8 cellular contexts compared by ENCODE assay signal in the genomic region with DNA sequence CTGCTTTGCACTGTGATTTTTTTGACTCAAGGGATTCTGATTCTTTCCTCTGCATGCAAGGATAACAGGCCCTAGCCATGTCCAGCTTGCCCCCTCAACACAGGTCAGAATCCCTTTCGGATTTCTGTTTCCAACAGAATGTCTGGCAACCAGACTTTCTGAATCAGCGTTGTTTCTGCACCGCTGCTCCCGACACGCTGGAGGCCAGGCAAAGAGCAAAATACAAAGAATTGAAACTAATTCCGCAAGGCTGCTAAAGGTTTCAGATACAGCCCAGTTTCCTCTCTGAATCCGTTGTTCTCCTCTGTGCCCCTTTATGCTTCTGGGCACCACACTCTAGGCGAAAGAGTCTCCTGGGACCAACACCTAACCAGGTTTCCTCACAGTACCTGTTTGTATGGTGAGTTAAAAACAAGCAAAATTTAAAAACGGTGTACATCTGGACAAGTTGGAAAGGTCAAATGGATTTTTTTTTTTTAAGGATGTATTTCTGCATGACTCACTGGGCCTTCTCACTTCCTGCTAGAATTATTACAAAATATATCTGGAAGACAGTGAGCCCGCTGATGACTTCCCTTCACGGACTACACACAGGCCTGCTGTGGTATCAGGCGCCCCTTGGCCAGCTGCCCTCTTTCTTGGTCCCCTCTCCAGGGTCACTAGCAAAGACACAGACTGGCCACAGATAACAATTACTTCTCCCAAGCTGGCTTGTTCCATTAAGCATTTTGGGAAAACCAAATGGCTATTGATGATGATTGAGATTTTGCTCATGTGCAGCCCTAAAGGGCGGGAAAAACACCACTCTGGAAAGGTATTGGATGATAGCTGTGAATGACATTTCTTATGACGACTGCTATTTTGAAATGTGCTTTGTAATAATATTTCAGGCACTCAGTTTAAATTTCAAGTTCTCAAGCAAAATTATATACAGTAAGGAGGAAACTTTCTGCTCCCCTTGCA.
DNase-seq lines count a peak whose midpoint lies in the region; ATAC-seq and TF ChIP-seq lines count a peak whose summit lies in the region.

No MANE protein-coding gene starts in this region.

- ATAC-seq in omental fat pad (ENCODE audit: low FRiP score) (peak; percentile 59), GM21717 (IDR thresholded peaks at IDR 0.05; ENCODE audit: unreplicated experiment) (no peak)

- no peak for TF ChIP-seq CTCF in omental fat pad (IDR thresholded peaks at IDR 0.05)
- TF ChIP-seq CTCF in GM20000 (IDR thresholded peaks at IDR 0.05; ENCODE audit: extremely low read depth, missing control alignments) = no peak

- DNase-seq in CD1c-positive myeloid dendritic cell (ENCODE audit: extremely low spot score) (peak; percentile 85), RPMI8226 (peak; percentile 77), fibroblast of gingiva (ENCODE audit: low read depth) (peak; percentile 63), omental fat pad (ENCODE audit: low spot score) (peak; percentile 37), GM20000 (ENCODE audit: low spot score) (no peak), activated gamma-delta T cell treated with Interleukin-2 at 50 U/mL for 16 hours (no peak), T-helper 2 cell (no peak)

Comparison
In these comparisons a context has a peak if more than half of its experiments do, and no peak if none do; other contexts are left out.
1. DNase-seq: peak in CD1c-positive myeloid dendritic cell (single experiment), RPMI8226 (single experiment), fibroblast of gingiva (single experiment) and omental fat pad (single experiment); none in GM20000 (single experiment), activated gamma-delta T cell treated with Interleukin-2 at 50 U/mL for 16 hours (single experiment) and T-helper 2 cell (0 of 5).